17 cellular contexts compared by ENCODE assay signal in the genomic region with DNA sequence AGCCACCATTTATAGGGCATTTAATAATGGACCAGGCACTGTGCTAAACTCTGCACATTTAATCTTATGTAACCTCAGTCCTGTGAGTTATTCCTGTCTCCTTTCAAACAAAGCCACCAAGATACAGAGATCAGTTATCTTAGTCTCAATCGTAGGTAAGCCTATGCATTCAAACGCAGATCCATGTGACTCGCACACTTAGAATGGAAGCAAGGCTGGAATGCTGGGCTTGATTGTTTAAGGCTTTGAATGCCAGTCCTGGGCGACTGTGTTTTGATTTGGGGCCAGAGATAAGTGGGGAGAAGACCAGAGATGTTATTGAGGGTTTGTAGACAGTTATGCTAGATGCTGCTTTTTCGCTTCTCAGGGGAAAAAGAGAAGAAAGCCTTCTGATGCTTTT. TPM values are rescaled to one million over a fixed set of nuclear protein-coding genes. Genes with fewer than 3 reads are reported as not detected.
DNase-seq lines count a peak whose midpoint lies in the region; ATAC-seq, FAIRE-seq and TF ChIP-seq lines count a peak whose summit lies in the region.
"Had no signal": no experiment of that assay in that cellular context is flagged by ENCODE, and none has a peak within 500 bp of the region (broad histone marks: within the 10 kb centered on the region; RNA-seq: fewer than 3 reads in every experiment).

No MANE protein-coding gene starts in this region.

- no peak overlapping the region for H2BK120ac ChIP-seq in H1 (replicated peaks; ENCODE audit: low read depth, low read length)
- H2BK120ac ChIP-seq in mesenchymal stem cell (ENCODE audit: low read depth, low read length), result no peak overlapping the region

- H3K4me3 ChIP-seq in HAP-1, result no peak overlapping the region
- no peak overlapping the region for H3K4me3 ChIP-seq in H1 (ENCODE audit: extremely low read depth in 1 of 4, insufficient read depth in 2 of 4, low read depth in 3 of 4, low read length in 4 of 4)
- H3K4me3 ChIP-seq in mesenchymal stem cell (ENCODE audit: insufficient read depth in 1 of 2, low read depth in 1 of 2, low read length in 2 of 2), result no peak overlapping the region
- H3K4me3 ChIP-seq: K562 had no signal

- H3K9ac ChIP-seq in H1 (replicated peaks in 1 of 4; ENCODE audit: extremely low read depth in 1 of 4, low read depth in 3 of 4, low read length in 3 of 4), result no peak overlapping the region
- no peak overlapping the region for H3K9ac ChIP-seq in mesenchymal stem cell (ENCODE audit: low read length)

- TF ChIP-seq RAD21 in H1 (IDR thresholded peaks at IDR 0.05 in 1 of 2, conservative IDR thresholded peaks at IDR 0.05 in 1 of 2; ENCODE audit: low read depth in 2 of 2, low read length in 2 of 2), result no peak

- peaks cover 8 to 93% of the 10 kb centered on the region in 2 experiments; a peak in 3 of 4 replicates for H3K79me2 ChIP-seq in H1 (ENCODE audit: control insufficient read depth in 1 of 2, insufficient read depth in 2 of 2, low read length in 2 of 2)

- FAIRE-seq in H1 (lab: Jason Lieb, UNC), result peak; percentile 50
- FAIRE-seq: D721Med, K562 had no signal

- H2BK5ac ChIP-seq in H1 (ENCODE audit: low read depth, low read length) (no peak overlapping the region), mesenchymal stem cell (ENCODE audit: low read depth, low read length, poor library complexity, severe bottlenecking) (no peak overlapping the region)

- H2AK5ac ChIP-seq in H1 (ENCODE audit: low read depth, low read length), result no peak overlapping the region
- no peak overlapping the region for H2AK5ac ChIP-seq in mesenchymal stem cell (ENCODE audit: low read length, severe bottlenecking)

- no peak overlapping the region for H3K27ac ChIP-seq in H1 (ENCODE audit: low read depth, low read length)
- no peak overlapping the region for H3K27ac ChIP-seq in mesenchymal stem cell (ENCODE audit: low read length, poor library complexity, severe bottlenecking)

- H3K18ac ChIP-seq in H1 (ENCODE audit: extremely low read depth, low read length) (no peak overlapping the region), mesenchymal stem cell (ENCODE audit: low read depth in 1 of 2, low read length in 2 of 2) (no peak overlapping the region)

- H3K4me2 ChIP-seq in H1 (ENCODE audit: insufficient read depth in 1 of 2, low read depth in 2 of 2, low read length in 2 of 2) (peak overlapping the region; percentile 36 to 43; a peak in 3 of 4 replicates), mesenchymal stem cell (ENCODE audit: low read length, poor library complexity, severe bottlenecking) (no peak overlapping the region)

- H3K27me3 ChIP-seq in HAP-1 (ENCODE audit: low read depth), result no peaks in the 10 kb centered on the region
- H3K27me3 ChIP-seq in H1 (replicated peaks in 1 of 4; ENCODE audit: control insufficient read depth in 3 of 4, extremely low read depth in 1 of 4, insufficient read depth in 3 of 4, low read length in 3 of 4), result no peaks in the 10 kb centered on the region
- peaks cover 7 to 45% of the 10 kb centered on the region in 2 experiments for H3K27me3 ChIP-seq in mesenchymal stem cell (ENCODE audit: control insufficient read depth in 1 of 2, insufficient read depth in 1 of 2, low read length in 2 of 2)

- peaks cover 28% of the 10 kb centered on the region; the same call in 1 of the 2 replicates for H3K79me1 ChIP-seq in H1 (ENCODE audit: low read depth, low read length)
- H3K79me1 ChIP-seq in mesenchymal stem cell (replicated peaks; ENCODE audit: low read length, poor library complexity, severe bottlenecking), result peaks cover 6% of the 10 kb centered on the region

- H2BK12ac ChIP-seq in H1 (ENCODE audit: low read depth, low read length), result no peak overlapping the region
- no peak overlapping the region for H2BK12ac ChIP-seq in mesenchymal stem cell (ENCODE audit: low read length in 2 of 2)

- DNase-seq in HAP-1 (ENCODE audit: low spot score in 2 of 2) (peak; percentile 54 to 74), H1 (ENCODE audit: low read depth in 1 of 2, low spot score in 2 of 2) (no peak), mesenchymal stem cell (peak; percentile 1), DMS153 treated with DMSO at 0.1 percent for 48 hours (lab: John Stamatoyannopoulos, UW; ENCODE audit: unreplicated experiment) (no peak), Kasumi-1 (lab: John Stamatoyannopoulos, UW) (no peak)
- DNase-seq: ACHN; CD4-positive, alpha-beta memory T cell; DND-41; HCEC 1CT; NCI-H1048; NCI-H1694; SHP77 treated with DMSO at 0.1 percent for 48 hours had no signal

- H3K23me2 ChIP-seq in H1 (ENCODE audit: low read depth, low read length), result no peaks in the 10 kb centered on the region

- H2BK15ac ChIP-seq in H1 (ENCODE audit: low read length) (no peak overlapping the region), mesenchymal stem cell (ENCODE audit: low read depth, poor library complexity, severe bottlenecking) (no peak overlapping the region)

- no peak overlapping the region for H4K91ac ChIP-seq in H1 (replicated peaks; ENCODE audit: insufficient read length, low read length)
- H4K91ac ChIP-seq in mesenchymal stem cell (ENCODE audit: low read length), result no peak overlapping the region

- CTCF ChIA-PET in H1 (lab: Charles Lee; ENCODE audit: partially characterized antibody), result interaction anchor here (1.7 to 1.8 kb wide), 2 partner anchors 21 to 40 kb away, joined by 5 to 7 read pairs; no protein-coding TSS in a partner anchor

- H3K14ac ChIP-seq in H1 (ENCODE audit: insufficient read length) (no peak overlapping the region), mesenchymal stem cell (ENCODE audit: low read length in 2 of 2) (no peak overlapping the region)

- H3K9me3 ChIP-seq in HAP-1 (no peaks in the 10 kb centered on the region), H1 (ENCODE audit: insufficient read depth in 2 of 2, low read depth in 1 of 2, low read length in 1 of 2) (no peaks in the 10 kb centered on the region), mesenchymal stem cell (ENCODE audit: control insufficient read depth, low read length) (peaks cover 5% of the 10 kb centered on the region)

- TF ChIP-seq EP300 in H1 (IDR thresholded peaks at IDR 0.05; ENCODE audit: borderline replicate concordance in 1 of 2, low read depth in 2 of 2, low read length in 2 of 2), result no peak

- H3K4me1 ChIP-seq in HAP-1, result peaks cover 6% of the 10 kb centered on the region
- peaks cover 0 to 10% (median 6%) of the 10 kb centered on the region in 4 experiments; a peak in 3 of 7 replicates for H3K4me1 ChIP-seq in H1 (replicated peaks in 1 of 4; ENCODE audit: control insufficient read depth in 3 of 4, insufficient read depth in 4 of 4, low read length in 3 of 4)
- peaks cover 1% of the 10 kb centered on the region for H3K4me1 ChIP-seq in mesenchymal stem cell (ENCODE audit: control insufficient read depth, insufficient read depth, low read depth, low read length)

- H2BK20ac ChIP-seq in H1 (ENCODE audit: low read length), result no peak overlapping the region

- H3K56ac ChIP-seq in H1 (replicated peaks; ENCODE audit: insufficient read length, low read depth, low read length), result no peak overlapping the region

- H2AFZ ChIP-seq in H1 (ENCODE audit: low read length), result no peak overlapping the region
- H2AFZ ChIP-seq in mesenchymal stem cell (ENCODE audit: low read depth, low read length), result no peak overlapping the region

- no peak for TF ChIP-seq POLR2A in H1 (IDR thresholded peaks at IDR 0.05; ENCODE audit: control extremely low read depth in 1 of 2, low read depth in 2 of 2, low read length in 2 of 2)

- H3K4ac ChIP-seq in H1 (replicated peaks; ENCODE audit: insufficient read length, low read depth, low read length), result no peak overlapping the region
- H3K4ac ChIP-seq in mesenchymal stem cell (ENCODE audit: low read depth in 1 of 2, low read length in 2 of 2), result no peak overlapping the region

- no peak overlapping the region for H4K5ac ChIP-seq in H1 (ENCODE audit: insufficient read length, low read depth, low read length)

- 40% methylated on average over 5 of the region's 5 CpGs; no CpG with 5 or more reads in 1 of the 2 experiments for WGBS in H1 (ENCODE audit: extremely low coverage in 1 of 2, insufficient coverage in 1 of 2, insufficient read length in 1 of 2, insufficient replicate concordance in 2 of 2, low coverage in 1 of 2, low lambda C conversion rate in 2 of 2, missing lambda C conversion rate in 1 of 2), 2 experiments
- whole genome bisulfite sequencing in mesenchymal stem cell, result 59% methylated on average over 5 of the region's 5 CpGs

- no peak overlapping the region for H4K8ac ChIP-seq in H1 (ENCODE audit: extremely low read depth, insufficient read depth, low read length)
- H4K8ac ChIP-seq in mesenchymal stem cell (ENCODE audit: low read length), result no peak overlapping the region

- no peak for ATAC-seq in GM19035 (IDR thresholded peaks at IDR 0.05; ENCODE audit: unreplicated experiment)
- ATAC-seq in esophagus mucosa, result no peak
- ATAC-seq: K562, Panc1 had no signal

- TF ChIP-seq CTCF in H1 (IDR thresholded peaks at IDR 0.05; ENCODE audit: control extremely low read depth in 1 of 3, insufficient read depth in 1 of 3, low read depth in 1 of 3, low read length in 3 of 3), result no peak

- in situ Hi-C loops in HAP-1 (cut with MboI; ENCODE audit: low sequenced_read_pairs), result no loop called here

- H4K20me1 ChIP-seq in H1 (replicated peaks in 1 of 2; ENCODE audit: control insufficient read depth in 1 of 2, insufficient read depth in 2 of 2, low read length in 2 of 2), result no peaks in the 10 kb centered on the region

- no peak overlapping the region for H3K23ac ChIP-seq in H1 (ENCODE audit: insufficient read length)
- H3K23ac ChIP-seq in mesenchymal stem cell (ENCODE audit: low read length in 2 of 2), result no peak overlapping the region

- H3K36me3 ChIP-seq in HAP-1 (replicated peaks) (no peaks in the 10 kb centered on the region), H1 (ENCODE audit: control insufficient read depth in 2 of 4, insufficient read depth in 4 of 4, low read length in 3 of 4) (no peaks in the 10 kb centered on the region), mesenchymal stem cell (ENCODE audit: control insufficient read depth in 1 of 2, insufficient read depth in 2 of 2, low read depth in 1 of 2, low read length in 2 of 2) (no peaks in the 10 kb centered on the region)

- POLR2A ChIA-PET in H1 (lab: Charles Lee; ENCODE audit: partially characterized antibody), result interaction anchor here (1.2 to 2.2 kb wide), 2 partner anchors 21 to 22 kb away, joined by 4 to 10 read pairs; a partner anchor contains a TSS

TF ChIP-seq in H1, 55 proteins besides CTCF, POLR2A, EP300 and RAD21:
- TF ChIP-seq TEAD4 (IDR thresholded peaks at IDR 0.05; ENCODE audit: low read depth, low read length) (peak; percentile 73), ASH2L (IDR thresholded peaks at IDR 0.05; ENCODE audit: low read length) (no peak)

RNA-seq across cellular contexts. Expression of a gene that starts 22.2 kb away (rescaled TPM):
- 24.0 and 26.2 TPM in 2 replicates for total RNA-seq in H1 (2021; fragmentation: NEBNext Ultra II Directional; extraction: Animal tissue kit (Norgen Biotek cat#: 25700))
- 3.6 and 4.3 TPM in 2 replicates for polyA plus RNA-seq in H1 (2011; rRNA removed)
- polyA plus RNA-seq in H1 (2011; cell fraction: cytosol; rRNA removed), result 3.0 TPM
- 10.0 TPM for polyA plus RNA-seq in H1 (2011; cell fraction: nucleus; rRNA removed)
- polyA plus RNA-seq in H1 (2012, experiment 1 of 2), result 3.0 to 6.3 TPM (median 4.8 TPM) in 4 replicates
- polyA plus RNA-seq in H1 (2012, experiment 2 of 2), result 0.33 TPM
- 4.5 TPM for polyA plus RNA-seq in H1 (2013, experiment 1 of 2)
- 4.4 TPM for polyA plus RNA-seq in H1 (2013, experiment 2 of 2)
- polyA minus RNA-seq in H1 (2011; rRNA and poly(A)+ RNA removed), result 30.1 and 42.0 TPM in 2 replicates
- polyA minus RNA-seq in H1 (2011; cell fraction: cytosol; rRNA and poly(A)+ RNA removed), result 17.8 TPM
- 121 TPM for polyA minus RNA-seq in H1 (2011; cell fraction: nucleus; rRNA and poly(A)+ RNA removed)
- 0.61 TPM for polyA plus RNA-seq in mesenchymal stem cell (2013, experiment 1 of 2)
- 0.34 TPM for polyA plus RNA-seq in mesenchymal stem cell (2013, experiment 2 of 2)
- 0.32 TPM for total RNA-seq in esophagus mucosa
- total RNA-seq: K562 had no signal
- polyA plus RNA-seq: CD4-positive, alpha-beta memory T cell; K562 had no signal

Comparison
In these comparisons a context has a peak if more than half of its experiments do, and no peak if none do; other contexts are left out.
1. DNase-seq: peak in HAP-1 (2 of 2) and mesenchymal stem cell (single experiment); none in H1 (0 of 2), DMS153 treated with DMSO at 0.1 percent for 48 hours (single experiment) and Kasumi-1 (0 of 2).
2. RNA of a gene that starts 22.2 kb away (total RNA-seq): 24.0 to 26.2 TPM in H1; 0.32 TPM in esophagus mucosa (single experiment); every median in the first group is over 10 times any median in the second.